Comparison of ENCODE assay signal across 29 cellular contexts in genomic region chr14:30251557-30252100, GRCh38.
"Had no signal": no experiment of that assay in that cellular context is flagged by ENCODE, and none has a peak within 500 bp of the region (broad histone marks: within the 10 kb centered on the region; RNA-seq: fewer than 3 reads in every experiment).

No MANE protein-coding gene starts in this region.

- H3K27ac ChIP-seq: body of pancreas, colonic mucosa, dorsolateral prefrontal cortex, foreskin keratinocyte, gastrocnemius medialis, heart left ventricle had no signal

- ATAC-seq: activated naive CD4-positive, alpha-beta T cell treated with anti-CD3 and anti-CD28 coated beads, Interleukin-2, amount 50 U/mL, for 72 hours; activated T-cell treated with anti-CD3 and anti-CD28 coated beads, Interleukin-2, amount 50 U/mL, for 72 hours; body of pancreas; foreskin keratinocyte; gastrocnemius medialis; heart left ventricle; WTC11 had no signal

- H3K9me3 ChIP-seq: body of pancreas, colonic mucosa, esophagus muscularis mucosa, gastrocnemius medialis had no signal

- H3K4me1 ChIP-seq: body of pancreas, colonic mucosa, foreskin keratinocyte, gastrocnemius medialis, heart left ventricle had no signal

- DNase-seq: activated CD4-positive, alpha-beta memory T cell treated with anti-CD3 and anti-CD28 coated beads, Interleukin-2, amount 10 ng/mL, durations not matched to agents 7 days and 5 days; activated CD4-positive, alpha-beta T cell treated with anti-CD3 and anti-CD28 coated beads for 1 hour; activated CD4-positive, alpha-beta T cell treated with anti-CD3 and anti-CD28 coated beads for 4 hours; activated CD4-positive, alpha-beta T cell treated with anti-CD3 and anti-CD28 coated beads, Interleukin-2, amount 10 ng/mL, durations not matched to agents 7 days and 5 days; activated CD4-positive, alpha-beta T cell treated with anti-CD3 and anti-CD28 coated beads, Interleukin-2, amount 50 U/mL, for 4 hours; activated CD8-positive, alpha-beta memory T cell treated with anti-CD3 and anti-CD28 coated beads, Interleukin-2, amount 50 U/mL, for 48 hours; activated gamma-delta T cell; activated naive CD4-positive, alpha-beta T cell; activated naive CD4-positive, alpha-beta T cell treated with anti-CD3 and anti-CD28 coated beads, Interleukin-2, amount 10 ng/mL, durations not matched to agents 7 days and 5 days; activated naive CD8-positive, alpha-beta T cell treated with anti-CD3 and anti-CD28 coated beads, Interleukin-2, amount 10 ng/mL, durations not matched to agents 7 days and 5 days; activated T-cell treated with anti-CD3 and anti-CD28 coated beads for 4 hours; activated T-cell treated with anti-CD3 and anti-CD28 coated beads, Interleukin-2, amount 50 U/mL, for 24 hours; activated T-cell treated with anti-CD3 and anti-CD28 coated beads, Interleukin-2, amount 50 U/mL, for 72 hours; body of pancreas; caudate nucleus; colonic mucosa; dorsolateral prefrontal cortex; effector memory CD4-positive, alpha-beta T cell; endodermal cell; erythroblast; foreskin keratinocyte; gastrocnemius medialis; glutamatergic neuron; heart left ventricle; T-helper 2 cell had no signal

- H3K36me3 ChIP-seq: colonic mucosa, esophagus muscularis mucosa, gastrocnemius medialis, heart left ventricle had no signal

- FAIRE-seq: astrocyte had no signal

- H3K4me3 ChIP-seq: body of pancreas, colonic mucosa, dorsolateral prefrontal cortex, esophagus muscularis mucosa, gastrocnemius medialis, heart left ventricle had no signal

- H3K27me3 ChIP-seq: body of pancreas, colonic mucosa, dorsolateral prefrontal cortex, esophagus muscularis mucosa, foreskin keratinocyte, gastrocnemius medialis, heart left ventricle had no signal
